In the genomic region with DNA sequence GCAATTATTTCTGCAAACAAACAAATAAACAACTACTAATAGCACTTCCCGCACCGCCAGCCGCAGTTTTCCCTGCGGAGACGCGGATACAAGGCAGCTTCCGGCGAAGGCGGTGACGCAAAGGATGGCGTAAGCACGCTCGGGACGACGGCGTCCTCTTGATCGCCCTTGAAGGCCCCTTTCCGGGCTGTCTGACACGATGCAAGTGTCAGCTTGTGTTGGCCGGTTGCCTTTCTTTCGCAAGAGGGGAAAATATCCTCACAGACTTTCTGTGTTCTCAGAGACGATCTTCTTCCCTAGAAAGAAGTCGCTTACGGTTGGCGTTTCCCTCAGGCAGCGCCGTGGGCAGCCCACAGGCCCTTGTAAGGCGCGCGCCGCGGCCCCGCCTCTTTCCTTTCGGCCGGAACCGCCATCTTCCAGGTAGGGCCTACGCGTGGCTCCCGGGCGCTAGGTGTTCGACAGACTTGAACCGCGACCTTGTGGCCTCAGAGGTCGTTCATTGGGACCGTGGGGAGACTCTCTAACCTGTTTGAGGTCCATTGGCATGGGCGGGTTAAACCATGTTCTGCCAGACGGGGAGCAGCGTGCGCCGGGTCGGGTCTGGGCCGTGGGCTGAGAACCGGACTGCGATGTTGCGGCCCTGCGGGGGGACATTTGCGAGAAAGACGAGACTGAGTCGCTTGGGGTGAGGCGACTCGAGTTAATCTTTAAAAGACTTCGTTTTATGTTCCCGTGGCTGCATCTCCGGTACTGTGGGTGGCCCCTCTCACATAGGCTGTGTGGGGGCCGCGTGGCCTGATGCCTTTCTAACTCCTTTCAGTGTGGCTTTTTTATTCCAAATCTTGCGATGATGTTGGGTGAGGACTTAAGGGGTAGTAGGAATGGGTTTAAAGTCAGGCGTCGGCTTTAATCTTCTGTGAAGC, we compare ENCODE assay signal across 8 cellular contexts. TPM values are rescaled to one million over a fixed set of nuclear protein-coding genes. Genes with fewer than 3 reads are reported as not detected.
A peak's percentile ranks its signal among the peaks of the same experiment; 100 is the strongest.
DNase-seq lines count a peak whose midpoint lies in the region; ATAC-seq, FAIRE-seq and TF ChIP-seq lines count a peak whose summit lies in the region.

A gene (plus strand): TSS at position 393 of the 923 bp plus-strand sequence. CDS start 2,219 bp downstream, outside the sequence.

- FAIRE-seq in GM12891 (lab: Jason Lieb, UNC): peak; percentile 98

- H3K4me1 ChIP-seq in heart right ventricle: peaks cover 6 to 52% (median 39%) of the 10 kb centered on the region in 9 donors
- peaks cover 23 to 50% (median 32%) of the 10 kb centered on the region in 4 donors for H3K4me1 ChIP-seq in upper lobe of left lung

- intact Hi-C loops in T-helper 1 cell treated with Interleukin-12 subunit alpha and Interleukin-12 subunit beta and Interleukin-4 antibody, amounts not matched to agents 30 ng/mL and 1 ng/mL, for 36 hours (cut with micrococcal nuclease): loop anchor here (1.0 to 10.0 kb wide), 17 partner anchors 19 to 1947 kb away; a partner anchor contains a TSS
- intact Hi-C loops in heart right ventricle (cut with DNase I) (loop anchor here in 8 of 10 donors (2.0 to 10.0 kb wide), 5 partner anchors 19 to 267 kb away; a partner anchor contains a TSS), posterior cingulate gyrus (cut with DNase I) (loop anchor here (2.0 to 5.0 kb wide), 2 partner anchors 19 to 79 kb away; a partner anchor contains a TSS)

- H3K36me3 ChIP-seq in heart right ventricle (peaks cover 0 to 35% (median 0%) of the 10 kb centered on the region in 9 donors), upper lobe of left lung (peaks cover 0 to 26% (median 15%) of the 10 kb centered on the region in 4 donors)

- H3K27me3 ChIP-seq in heart right ventricle (no peaks in the 10 kb centered on the region), upper lobe of left lung (no peaks in the 10 kb centered on the region)

- TF ChIP-seq EP300 in upper lobe of left lung (IDR thresholded peaks at IDR 0.05): peak in 2 of 4 donors; percentile 53 to 82

- ATAC-seq in HG02798 (IDR thresholded peaks at IDR 0.05; ENCODE audit: poor library complexity, unreplicated experiment) (peak; percentile 95), heart right ventricle (peak; percentile 98 to 99 (median 99)), upper lobe of left lung (ENCODE audit: low FRiP score in 2 of 2) (peak; percentile 96 to 99)

- H3K9me3 ChIP-seq in heart right ventricle: no peaks in the 10 kb centered on the region
- H3K9me3 ChIP-seq in upper lobe of left lung: no peaks in the 10 kb centered on the region

- WGBS in heart right ventricle, 2 donors: 0% methylated on average over 69 of the region's 69 CpGs
- 0% methylated on average over 34 to 58 of the region's 69 CpGs for WGBS in upper lobe of left lung, 2 donors

- TF ChIP-seq CTCF in heart right ventricle (IDR thresholded peaks at IDR 0.05) (peak in 1 of 9 donors; percentile 5), upper lobe of left lung (IDR thresholded peaks at IDR 0.05) (peak in 2 of 6 experiments; percentile 9 to 14)

- peak; percentile 98 for TF ChIP-seq POLR2A in GM12891 (IDR thresholded peaks at IDR 0.05; ENCODE audit: low read depth, low read length)
- peak; percentile 21 to 95 (median 85) for TF ChIP-seq POLR2A in upper lobe of left lung (IDR thresholded peaks at IDR 0.05)

- H3K4me3 ChIP-seq in heart right ventricle (peak within 1 kb of the TSS; percentile 74 to 94 (median 80)), upper lobe of left lung (peak within 1 kb of the TSS; percentile 60 to 88 (median 76))

- H3K27ac ChIP-seq in heart right ventricle (peak within 1 kb of the TSS; percentile 90 to 99 (median 96)), upper lobe of left lung (peak within 1 kb of the TSS; percentile 93 to 97 (median 96))

- DNase-seq in GM12891 (ENCODE audit: insufficient read length, low spot score) (peak; percentile 81), NCI-H1436 (lab: John Stamatoyannopoulos, UW) (peak; percentile 83), amniotic epithelial cell (ENCODE audit: low read depth) (peak; percentile 97), heart right ventricle (peak; percentile 95 to 98), posterior cingulate gyrus (peak; percentile 88 to 99 (median 96)), upper lobe of left lung (peak; percentile 95 to 98)

TF ChIP-seq in GM12891, 5 proteins besides CTCF, POLR2A, EP300 and RAD21:
- TF ChIP-seq SPI1 (IDR thresholded peaks at IDR 0.05; ENCODE audit: low read depth, low read length) (no peak), POU2F2 (IDR thresholded peaks at IDR 0.05; ENCODE audit: low read depth, low read length) (peak; percentile 53; the same call in 1 of the 2 replicates), TAF1 (IDR thresholded peaks at IDR 0.05; ENCODE audit: low read depth, low read length) (peak; percentile 79), POLR2AphosphoS5 (IDR thresholded peaks at IDR 0.05; ENCODE audit: low read depth, low read length) (peak; percentile 98), PAX5 (IDR thresholded peaks at IDR 0.05; ENCODE audit: insufficient read depth, low read length, severe bottlenecking) (no peak)

RNA-seq across cellular contexts. Expression of the gene that starts here (rescaled TPM):
- 3,057 TPM for polyA plus RNA-seq in GM12891 (2012; ENCODE audit: low read depth, missing spikeins)
- 847 and 857 TPM in 2 replicates for total RNA-seq in T-helper 1 cell treated with Interleukin-12 subunit alpha and Interleukin-12 subunit beta and Interleukin-4 antibody, amounts not matched to agents 30 ng/mL and 1 ng/mL, for 36 hours
- 100 to 1,000 TPM; 498 to 733 (median 598) TPM for total RNA-seq in heart right ventricle
- 1,000 to 10,000 TPM in 1 of 2 donors, 100 to 1,000 TPM in 1; 574 to 1,188 TPM for polyA plus RNA-seq in heart right ventricle
- total RNA-seq in upper lobe of left lung: 100 to 1,000 TPM; 158 to 853 (median 524) TPM

Comparison
In these comparisons a context has a peak if more than half of its experiments do, and no peak if none do; other contexts are left out.
1. Peak in every context shown above with its lines: DNase-seq, ATAC-seq, H3K4me3 ChIP-seq and H3K27ac ChIP-seq.